Comparison of ENCODE assay signal across 20 cellular contexts in the genomic region with DNA sequence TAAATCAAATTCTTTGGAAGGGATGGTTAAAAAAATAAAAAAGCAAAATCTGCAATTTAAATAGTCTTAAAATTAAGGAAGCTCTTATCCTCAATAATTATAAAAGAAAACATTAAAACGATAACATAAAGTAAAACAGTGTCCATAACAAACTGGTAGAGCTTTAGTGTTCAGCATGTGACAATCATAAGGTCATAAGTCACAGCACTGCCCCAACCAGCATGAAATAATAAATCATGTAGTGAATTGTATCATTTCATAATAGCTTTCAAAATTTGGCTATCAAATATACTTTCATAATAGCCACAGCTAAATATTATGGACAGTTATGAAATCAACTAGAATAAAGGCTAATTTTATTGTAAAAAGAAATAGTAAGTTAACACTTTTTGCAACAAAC. TPM values are rescaled to one million over a fixed set of nuclear protein-coding genes. Genes with fewer than 3 reads are reported as not detected.
DNase-seq lines count a peak whose midpoint lies in the region; ATAC-seq, FAIRE-seq and TF ChIP-seq lines count a peak whose summit lies in the region.
"Had no signal": no experiment of that assay in that cellular context is flagged by ENCODE, and none has a peak within 500 bp of the region (broad histone marks: within the 10 kb centered on the region; RNA-seq: fewer than 3 reads in every experiment).

No MANE protein-coding gene starts in this region.

- peaks cover 57% of the 10 kb centered on the region for H3K4me1 Mint-ChIP-seq in WTC11

- H3K36me3 Mint-ChIP-seq in WTC11, result no peaks in the 10 kb centered on the region

- H3K9ac ChIP-seq in BLaER1, result no peak overlapping the region

- H3K4me3 ChIP-seq in BLaER1, result no peak overlapping the region
- no peak overlapping the region for H3K4me3 ChIP-seq in HEK293 (ENCODE audit: low read depth, low read length)
- peak overlapping the region; percentile 93 for H3K4me3 ChIP-seq in psoas muscle
- H3K4me3 ChIP-seq in HAP-1, result no peak overlapping the region
- no peak overlapping the region for H3K4me3 ChIP-seq in small intestine (ENCODE audit: low read depth in 1 of 2, low read length in 2 of 2)
- H3K4me3 ChIP-seq: ascending aorta had no signal

- CTCF ChIA-PET in HEK293 (lab: Yijun Ruan, JAX) (interaction anchor here (0.6 to 1.4 kb wide), 2 partner anchors 11 to 17 kb away, joined by 3 read pairs; no protein-coding TSS in a partner anchor), WTC11 (lab: Charles Lee) (interaction anchor here (1.3 kb wide), 1 partner anchor 10 kb away, joined by 3 read pairs; a partner anchor contains a TSS)

- ATAC-seq in WTC11, result no peak
- ATAC-seq in psoas muscle, result peak; percentile 61 to 86 (median 78)

- in situ Hi-C loops in HAP-1 (cut with MboI; ENCODE audit: low sequenced_read_pairs), result no loop called here

- TF ChIP-seq CTCF in HEK293 (tag by site-specific recombination; IDR thresholded peaks at IDR 0.05) (no peak), WTC11 (IDR thresholded peaks at IDR 0.05) (no peak), psoas muscle (IDR thresholded peaks at IDR 0.05) (no peak)

- intact Hi-C loops in psoas muscle (cut with DNase I), result no loop called here

- H3K27me3 ChIP-seq in BLaER1 (no peaks in the 10 kb centered on the region), psoas muscle (ENCODE audit: insufficient read depth in 3 of 3, low read length in 2 of 3) (no peaks in the 10 kb centered on the region), HAP-1 (ENCODE audit: low read depth) (peaks cover 22% of the 10 kb centered on the region), small intestine (ENCODE audit: control insufficient read depth in 2 of 2, insufficient read depth in 2 of 2, low read length in 2 of 2) (no peaks in the 10 kb centered on the region)
- H3K27me3 ChIP-seq: ascending aorta had no signal

- DNase-seq in WTC11 (ENCODE audit: low spot score) (no peak), psoas muscle (no peak), HAP-1 (ENCODE audit: low spot score in 2 of 2) (no peak), T-helper 2 cell (no peak), SKM-1 (lab: John Stamatoyannopoulos, UW; ENCODE audit: unreplicated experiment) (no peak), small intestine (no peak)
- DNase-seq: activated CD4-positive, alpha-beta T cell treated with anti-CD3 and anti-CD28 coated beads, Interleukin-2, amount 50 U/mL, for 48 hours; activated naive CD4-positive, alpha-beta T cell; activated T-cell treated with anti-CD3 and anti-CD28 coated beads for 4 hours; cerebellar nuclear complex; effector memory CD4-positive, alpha-beta T cell; NCI-H1105 treated with DMSO at 0.1 percent for 48 hours; NCI-H2107; NCI-H510A treated with DMSO at 0.1 percent for 48 hours; SHP77 treated with DMSO at 0.1 percent for 48 hours; stimulated activated CD4-positive, alpha-beta T cell treated with anti-CD3 and anti-CD28 coated beads, Interleukin-4, amount 100 ng/mL, for 24 hours had no signal

- no peak overlapping the region for H3K4me3 Mint-ChIP-seq in WTC11

- peak overlapping the region; percentile 38; the same call in 1 of the 2 replicates for H3K27ac Mint-ChIP-seq in WTC11

- FAIRE-seq in small intestine (lab: Jason Lieb, UNC), result no peak
- FAIRE-seq: GM18507 had no signal

- no peak overlapping the region for H3K27ac ChIP-seq in BLaER1
- no peak overlapping the region for H3K27ac ChIP-seq in HEK293 (ENCODE audit: extremely low read depth, low read depth, low read length)
- peak overlapping the region; percentile 99 for H3K27ac ChIP-seq in psoas muscle
- H3K27ac ChIP-seq in small intestine (ENCODE audit: low read depth in 1 of 2, low read length in 1 of 2), result no peak overlapping the region
- H3K27ac ChIP-seq: ascending aorta had no signal

- 12 to 15% (median 13%) methylated on average over 1 of the region's 1 CpG for WGBS in psoas muscle, 3 donors
- WGBS in small intestine, 3 donors, result 65 to 74% (median 69%) methylated on average over 1 of the region's 1 CpG

- H3K9me3 ChIP-seq in BLaER1 (peaks cover 15% of the 10 kb centered on the region), HEK293 (ENCODE audit: control insufficient read depth, insufficient read depth, low read depth, low read length) (no peaks in the 10 kb centered on the region), psoas muscle (no peaks in the 10 kb centered on the region), HAP-1 (no peaks in the 10 kb centered on the region), small intestine (ENCODE audit: control insufficient read depth, low read depth) (no peaks in the 10 kb centered on the region)
- H3K9me3 ChIP-seq: ascending aorta had no signal

- H3K4me2 ChIP-seq in BLaER1, result 0 out of 2 replicates have a peak overlapping the region, but pooled peaks have one; percentile 5

- no peaks in the 10 kb centered on the region for H3K27me3 Mint-ChIP-seq in WTC11 (ENCODE audit: low read depth)

- no peaks in the 10 kb centered on the region for H3K9me3 Mint-ChIP-seq in WTC11

- POLR2A ChIA-PET in HEK293 (lab: Yijun Ruan, JAX), result no interaction called here
- POLR2A ChIA-PET in WTC11 (lab: Charles Lee), result no interaction called here

- peaks cover 21% of the 10 kb centered on the region for H3K36me3 ChIP-seq in BLaER1
- no peaks in the 10 kb centered on the region; a peak in 1 of 3 replicates for H3K36me3 ChIP-seq in HEK293 (ENCODE audit: control insufficient read depth in 2 of 2, insufficient read depth in 1 of 2, low read length in 2 of 2)
- H3K36me3 ChIP-seq in psoas muscle (ENCODE audit: insufficient read depth in 1 of 2, low read depth in 1 of 2), result no peaks in the 10 kb centered on the region
- H3K36me3 ChIP-seq in HAP-1 (replicated peaks), result no peaks in the 10 kb centered on the region
- H3K36me3 ChIP-seq in small intestine (ENCODE audit: control insufficient read depth in 2 of 2, insufficient read depth in 2 of 2, low read length in 2 of 2), result no peaks in the 10 kb centered on the region
- H3K36me3 ChIP-seq: ascending aorta had no signal

- H3K4me1 ChIP-seq in BLaER1, result peaks cover 24% of the 10 kb centered on the region
- peaks cover 36% of the 10 kb centered on the region for H3K4me1 ChIP-seq in HEK293 (ENCODE audit: control insufficient read depth, insufficient read depth, low read length)
- H3K4me1 ChIP-seq in psoas muscle, result peaks cover 71% of the 10 kb centered on the region
- no peaks in the 10 kb centered on the region for H3K4me1 ChIP-seq in HAP-1
- H3K4me1 ChIP-seq in small intestine (ENCODE audit: control insufficient read depth in 2 of 2, insufficient read depth in 1 of 2, low read depth in 1 of 2, low read length in 1 of 2), result no peaks in the 10 kb centered on the region

- H4K20me1 ChIP-seq in BLaER1, result peaks cover 100% of the 10 kb centered on the region

TF ChIP-seq in HEK293, 187 proteins besides CTCF, POLR2A, EP300 and RAD21:
- TF ChIP-seq, protein P1, sequence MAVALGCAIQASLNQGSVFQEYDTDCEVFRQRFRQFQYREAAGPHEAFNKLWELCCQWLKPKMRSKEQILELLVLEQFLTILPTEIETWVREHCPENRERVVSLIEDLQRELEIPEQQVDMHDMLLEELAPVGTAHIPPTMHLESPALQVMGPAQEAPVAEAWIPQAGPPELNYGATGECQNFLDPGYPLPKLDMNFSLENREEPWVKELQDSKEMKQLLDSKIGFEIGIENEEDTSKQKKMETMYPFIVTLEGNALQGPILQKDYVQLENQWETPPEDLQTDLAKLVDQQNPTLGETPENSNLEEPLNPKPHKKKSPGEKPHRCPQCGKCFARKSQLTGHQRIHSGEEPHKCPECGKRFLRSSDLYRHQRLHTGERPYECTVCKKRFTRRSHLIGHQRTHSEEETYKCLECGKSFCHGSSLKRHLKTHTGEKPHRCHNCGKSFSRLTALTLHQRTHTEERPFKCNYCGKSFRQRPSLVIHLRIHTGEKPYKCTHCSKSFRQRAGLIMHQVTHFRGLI (tag by site-specific recombination; IDR thresholded peaks at IDR 0.05), result 0 out of 2 replicates have a peak, but pooled peaks have one; percentile 11
- TF ChIP-seq ZNF24 (tag by site-specific recombination; IDR thresholded peaks at IDR 0.05) (no peak), ZSCAN30 (tag by site-specific recombination; IDR thresholded peaks at IDR 0.05) (no peak)

TF ChIP-seq in WTC11, 78 proteins besides CTCF, POLR2A, EP300 and RAD21:
- TF ChIP-seq, protein P2, sequence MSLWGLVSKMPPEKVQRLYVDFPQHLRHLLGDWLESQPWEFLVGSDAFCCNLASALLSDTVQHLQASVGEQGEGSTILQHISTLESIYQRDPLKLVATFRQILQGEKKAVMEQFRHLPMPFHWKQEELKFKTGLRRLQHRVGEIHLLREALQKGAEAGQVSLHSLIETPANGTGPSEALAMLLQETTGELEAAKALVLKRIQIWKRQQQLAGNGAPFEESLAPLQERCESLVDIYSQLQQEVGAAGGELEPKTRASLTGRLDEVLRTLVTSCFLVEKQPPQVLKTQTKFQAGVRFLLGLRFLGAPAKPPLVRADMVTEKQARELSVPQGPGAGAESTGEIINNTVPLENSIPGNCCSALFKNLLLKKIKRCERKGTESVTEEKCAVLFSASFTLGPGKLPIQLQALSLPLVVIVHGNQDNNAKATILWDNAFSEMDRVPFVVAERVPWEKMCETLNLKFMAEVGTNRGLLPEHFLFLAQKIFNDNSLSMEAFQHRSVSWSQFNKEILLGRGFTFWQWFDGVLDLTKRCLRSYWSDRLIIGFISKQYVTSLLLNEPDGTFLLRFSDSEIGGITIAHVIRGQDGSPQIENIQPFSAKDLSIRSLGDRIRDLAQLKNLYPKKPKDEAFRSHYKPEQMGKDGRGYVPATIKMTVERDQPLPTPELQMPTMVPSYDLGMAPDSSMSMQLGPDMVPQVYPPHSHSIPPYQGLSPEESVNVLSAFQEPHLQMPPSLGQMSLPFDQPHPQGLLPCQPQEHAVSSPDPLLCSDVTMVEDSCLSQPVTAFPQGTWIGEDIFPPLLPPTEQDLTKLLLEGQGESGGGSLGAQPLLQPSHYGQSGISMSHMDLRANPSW (CRISPR knock-in tag; conservative IDR thresholded peaks at IDR 0.05; ENCODE audit: low read depth), result no peak
- TF ChIP-seq NFYB (CRISPR knock-in tag; conservative IDR thresholded peaks at IDR 0.05; ENCODE audit: low read depth), result no peak
- TF ChIP-seq ZNF219 (CRISPR knock-in tag; IDR thresholded peaks at IDR 0.05; ENCODE audit: borderline replicate concordance), result no peak
- no peak for TF ChIP-seq RORB (CRISPR knock-in tag; IDR thresholded peaks at IDR 0.05)
- TF ChIP-seq TP53 (CRISPR knock-in tag; IDR thresholded peaks at IDR 0.05), result no peak
- TF ChIP-seq, protein P3, sequence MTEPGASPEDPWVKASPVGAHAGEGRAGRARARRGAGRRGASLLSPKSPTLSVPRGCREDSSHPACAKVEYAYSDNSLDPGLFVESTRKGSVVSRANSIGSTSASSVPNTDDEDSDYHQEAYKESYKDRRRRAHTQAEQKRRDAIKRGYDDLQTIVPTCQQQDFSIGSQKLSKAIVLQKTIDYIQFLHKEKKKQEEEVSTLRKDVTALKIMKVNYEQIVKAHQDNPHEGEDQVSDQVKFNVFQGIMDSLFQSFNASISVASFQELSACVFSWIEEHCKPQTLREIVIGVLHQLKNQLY (CRISPR knock-in tag; IDR thresholded peaks at IDR 0.05), result no peak

RNA-seq across cellular contexts. Expression of a gene that starts 10.0 kb away (rescaled TPM):
- total RNA-seq in WTC11 (2021) (8.7 to 15.0 TPM (median 9.3 TPM) in 3 replicates), psoas muscle (10 to 100 TPM; 55.8 to 89.7 (median 63.6) TPM)
- polyA plus RNA-seq in psoas muscle (10 to 100 TPM; 16.5 to 34.5 (median 26.2) TPM), small intestine (10 to 100 TPM; 13.7 to 17.3 (median 16.3) TPM)
